ENCODE assay signal across 18 cellular contexts in the genomic region with DNA sequence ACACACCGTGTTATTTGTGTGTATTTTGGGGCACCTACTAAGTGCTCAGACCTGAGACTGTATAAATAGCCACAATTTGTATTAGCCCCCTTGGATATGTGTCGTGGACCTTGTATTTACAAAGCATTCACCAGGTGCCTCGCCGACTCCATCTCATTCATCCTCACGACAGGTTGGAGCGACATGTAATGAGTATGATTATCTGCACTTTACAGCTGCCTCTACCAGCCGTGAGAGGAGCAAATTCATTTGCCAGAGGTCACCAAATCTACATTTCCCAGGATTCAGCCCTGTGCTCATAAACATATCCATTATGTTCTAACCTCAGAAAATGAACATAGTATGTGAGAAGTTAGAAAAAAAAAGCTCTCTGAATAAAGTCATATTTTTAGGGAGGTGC.
DNase-seq lines count a peak whose midpoint lies in the region; FAIRE-seq and TF ChIP-seq lines count a peak whose summit lies in the region.
"Had no signal": no experiment of that assay in that cellular context is flagged by ENCODE, and none has a peak within 500 bp of the region (broad histone marks: within the 10 kb centered on the region; RNA-seq: fewer than 3 reads in every experiment).

No MANE protein-coding gene starts in this region.

- H3K27me3 ChIP-seq in esophagus squamous epithelium: no peaks in the 10 kb centered on the region
- H3K27me3 ChIP-seq: Peyer's patch, SJSA1 had no signal

- TF ChIP-seq CTCF in esophagus squamous epithelium (IDR thresholded peaks at IDR 0.05): no peak

- no peak overlapping the region for H3K27ac ChIP-seq in esophagus squamous epithelium
- H3K27ac ChIP-seq: Peyer's patch, SJSA1 had no signal

- H3K9me3 ChIP-seq in esophagus squamous epithelium: no peaks in the 10 kb centered on the region
- H3K9me3 ChIP-seq: Peyer's patch, SJSA1 had no signal

- intact Hi-C loops in esophagus squamous epithelium (cut with DNase I): no loop called here

- H3K4me1 ChIP-seq in esophagus squamous epithelium: no peaks in the 10 kb centered on the region
- H3K4me1 ChIP-seq: Peyer's patch, SJSA1 had no signal

- WGBS in esophagus squamous epithelium, 2 donors: 67 to 76% methylated on average over 7 of the region's 7 CpGs

- DNase-seq in NCI-H1417 (lab: John Stamatoyannopoulos, UW) (peak in 2 of 3 experiments; percentile 43 to 49), NCI-H1417 treated with DMSO at 0.1 percent for 48 hours (lab: John Stamatoyannopoulos, UW) (no peak), COR-L47 (lab: John Stamatoyannopoulos, UW) (peak; percentile 10), NCI-H1930 (lab: John Stamatoyannopoulos, UW) (peak; percentile 72 to 78), SHP77 (lab: John Stamatoyannopoulos, UW) (peak; percentile 40 to 58), GM19239 (ENCODE audit: insufficient read length, low spot score) (no peak), esophagus squamous epithelium (lab: John Stamatoyannopoulos, UW) (no peak)
- DNase-seq in stimulated activated CD8-positive, alpha-beta memory T cell treated with anti-CD3 and anti-CD28 coated beads, Interleukin-4, amount 100 ng/mL, for 48 hours: no peak
- DNase-seq: AML-193; CD8-positive, alpha-beta T cell; H7; MM.1S; NCI-H1048; NCI-H2029 treated with DMSO at 0.1 percent for 48 hours; Peyer's patch; T-helper 1 cell; T1000 had no signal

- no peak overlapping the region for H3K4me3 ChIP-seq in esophagus squamous epithelium
- H3K4me3 ChIP-seq: Peyer's patch, SJSA1 had no signal

- FAIRE-seq in GM19239 (lab: Jason Lieb, UNC): no peak

- no peak for TF ChIP-seq POLR2A in esophagus squamous epithelium (IDR thresholded peaks at IDR 0.05)

- no peaks in the 10 kb centered on the region for H3K36me3 ChIP-seq in esophagus squamous epithelium
- H3K36me3 ChIP-seq: Peyer's patch, SJSA1 had no signal

Comparison
In these comparisons a context has a peak if more than half of its experiments do, and no peak if none do; other contexts are left out.
1. DNase-seq: peak in NCI-H1417 (2 of 3), COR-L47 (single experiment), NCI-H1930 (2 of 2) and SHP77 (2 of 2); none in NCI-H1417 treated with DMSO at 0.1 percent for 48 hours (single experiment), GM19239 (single experiment), esophagus squamous epithelium (single experiment) and stimulated activated CD8-positive, alpha-beta memory T cell treated with anti-CD3 and anti-CD28 coated beads, Interleukin-4, amount 100 ng/mL, for 48 hours (single experiment).